ENCODE assay signal across 1 cellular context in genomic region chr18:50973367-50974126, GRCh38.
TF ChIP-seq lines count a peak whose summit lies in the region.

No MANE protein-coding gene starts in this region.

TF ChIP-seq in GM23338, 12 proteins besides CTCF, POLR2A, EP300 and RAD21 (continued from another document):
- TF ChIP-seq REST (IDR thresholded peaks at IDR 0.05; ENCODE audit: unreplicated experiment): no peak
- TF ChIP-seq ZNF114 (CRISPR knock-in tag; IDR thresholded peaks at IDR 0.05): no peak
- no peak for TF ChIP-seq STAT1 (IDR thresholded peaks at IDR 0.05; ENCODE audit: unreplicated experiment)
- no peak for TF ChIP-seq EZH2phosphoT487 (IDR thresholded peaks at IDR 0.05; ENCODE audit: unreplicated experiment)
- TF ChIP-seq POLR2AphosphoS5 (IDR thresholded peaks at IDR 0.05; ENCODE audit: low read depth): no peak
- no peak for TF ChIP-seq JUNB (IDR thresholded peaks at IDR 0.05; ENCODE audit: unreplicated experiment)
- no peak for TF ChIP-seq ZNF331 (CRISPR knock-in tag; IDR thresholded peaks at IDR 0.05; ENCODE audit: low read depth)
- TF ChIP-seq ETS1 (IDR thresholded peaks at IDR 0.05): no peak
- no peak for TF ChIP-seq EZH2 (IDR thresholded peaks at IDR 0.05; ENCODE audit: low read depth, unreplicated experiment)
